Comparison of ENCODE assay signal across 9 cellular contexts in the genomic region with DNA sequence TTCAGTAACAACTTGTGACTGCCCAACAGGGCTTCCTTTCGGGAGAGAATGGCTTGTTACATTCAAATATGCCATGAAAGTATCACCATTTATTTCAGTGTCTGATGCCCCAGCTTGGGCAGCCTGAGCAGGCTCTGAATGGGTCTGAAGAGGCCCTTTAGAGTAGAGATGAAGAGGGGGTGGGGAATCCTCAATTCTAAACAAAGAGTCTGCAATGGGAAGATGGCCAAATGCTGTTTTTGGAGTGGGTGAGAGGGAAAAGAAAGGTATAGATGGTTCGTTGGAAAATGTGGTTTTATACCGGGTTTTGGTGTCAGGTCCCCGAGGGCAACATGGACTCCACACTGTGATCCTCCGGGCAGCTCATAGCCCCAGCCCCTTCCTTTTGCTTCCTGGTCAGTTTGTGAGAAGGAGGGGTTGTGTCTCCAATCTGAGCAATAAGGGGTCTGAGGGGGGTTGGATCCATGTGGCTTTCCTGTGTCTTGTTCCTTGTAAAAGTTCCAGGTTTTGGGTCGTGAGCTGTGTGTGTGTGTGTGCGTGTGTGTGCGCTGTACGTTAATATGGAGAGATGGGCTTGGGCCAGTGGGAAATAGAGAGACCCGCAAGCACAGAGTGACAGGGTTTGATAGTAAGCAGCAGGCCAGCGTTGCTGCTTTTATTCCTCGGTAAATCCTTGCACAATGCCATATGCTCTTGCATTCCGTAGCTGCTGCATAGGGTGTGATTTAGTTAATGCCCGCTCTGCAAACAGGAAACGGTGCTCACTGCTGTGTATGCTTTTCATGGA.
DNase-seq lines count a peak whose midpoint lies in the region; ATAC-seq and TF ChIP-seq lines count a peak whose summit lies in the region.
"Had no signal": no experiment of that assay in that cellular context is flagged by ENCODE, and none has a peak within 500 bp of the region (broad histone marks: within the 10 kb centered on the region; RNA-seq: fewer than 3 reads in every experiment).

No MANE protein-coding gene starts in this region.

- no peaks in the 10 kb centered on the region for H3K27me3 ChIP-seq in thoracic aorta (replicated peaks; ENCODE audit: insufficient read depth)
- H3K27me3 ChIP-seq in CD8-positive, alpha-beta memory T cell (ENCODE audit: insufficient read depth, low read length, poor library complexity, severe bottlenecking): no peaks in the 10 kb centered on the region

- H3K9me3 Mint-ChIP-seq in CD8-positive, alpha-beta memory T cell: no peaks in the 10 kb centered on the region

- no peaks in the 10 kb centered on the region for H3K36me3 Mint-ChIP-seq in CD8-positive, alpha-beta memory T cell

- H3K4me1 ChIP-seq in thoracic aorta (ENCODE audit: control insufficient read depth in 1 of 2, low read depth in 2 of 2): peaks cover 26 to 95% of the 10 kb centered on the region in 2 donors
- peaks cover 12% of the 10 kb centered on the region for H3K4me1 ChIP-seq in CD8-positive, alpha-beta memory T cell (ENCODE audit: insufficient read depth, low read length)

- H3K4me1 Mint-ChIP-seq in CD8-positive, alpha-beta memory T cell: peaks cover 0 to 2% (median 0%) of the 10 kb centered on the region in 3 donors

- DNase-seq in NCI-H1092 (lab: John Stamatoyannopoulos, UW) (peak; percentile 53), amniotic epithelial cell (ENCODE audit: low read depth) (peak; percentile 92), inferior parietal cortex (ENCODE audit: extremely low spot score) (peak; percentile 39), thoracic aorta (ENCODE audit: low spot score) (no peak)
- no peak for DNase-seq in activated T-cell treated with anti-CD3 and anti-CD28 coated beads, Interleukin-2, amount 50 U/mL, for 1 hour
- DNase-seq in CD8-positive, alpha-beta memory T cell: no peak
- DNase-seq: erythroblast had no signal

- H3K36me3 ChIP-seq in thoracic aorta: no peaks in the 10 kb centered on the region
- no peaks in the 10 kb centered on the region for H3K36me3 ChIP-seq in CD8-positive, alpha-beta memory T cell (ENCODE audit: insufficient read depth, low read length)

- H3K27ac Mint-ChIP-seq in CD8-positive, alpha-beta memory T cell: no peak overlapping the region

- CTCF ChIA-PET in CD8-positive, alpha-beta memory T cell (lab: Charles Lee): no interaction called here

- H3K27ac ChIP-seq in thoracic aorta: peak overlapping the region; percentile 90 to 91
- H3K27ac ChIP-seq in CD8-positive, alpha-beta memory T cell (ENCODE audit: low read depth, low read length): no peak overlapping the region

- H3K9me3 ChIP-seq in thoracic aorta: no peaks in the 10 kb centered on the region
- no peaks in the 10 kb centered on the region for H3K9me3 ChIP-seq in CD8-positive, alpha-beta memory T cell (ENCODE audit: low read length)

- no peak for ATAC-seq in thoracic aorta (ENCODE audit: insufficient number of reproducible peaks, low FRiP score, low read depth)
- ATAC-seq in HG03565 (IDR thresholded peaks at IDR 0.05; ENCODE audit: unreplicated experiment): no peak
- no peak for ATAC-seq in GM21367 (IDR thresholded peaks at IDR 0.05; ENCODE audit: unreplicated experiment)

- peaks cover 2 to 3% of the 10 kb centered on the region in 2 donors for H3K27me3 Mint-ChIP-seq in CD8-positive, alpha-beta memory T cell

- no peak for TF ChIP-seq CTCF in thoracic aorta (IDR thresholded peaks at IDR 0.05)

- no peak overlapping the region for H3K4me3 Mint-ChIP-seq in CD8-positive, alpha-beta memory T cell

- POLR2A ChIA-PET in CD8-positive, alpha-beta memory T cell (lab: Charles Lee): no interaction called here

- H3K4me3 ChIP-seq in thoracic aorta: peak overlapping the region; percentile 50
- no peak overlapping the region for H3K4me3 ChIP-seq in CD8-positive, alpha-beta memory T cell (ENCODE audit: low read length)

Comparison
In these comparisons a context has a peak if more than half of its experiments do, and no peak if none do; other contexts are left out.
1. DNase-seq: peak in NCI-H1092 (single experiment), amniotic epithelial cell (single experiment) and inferior parietal cortex (single experiment); none in thoracic aorta (single experiment), activated T-cell treated with anti-CD3 and anti-CD28 coated beads, Interleukin-2, amount 50 U/mL, for 1 hour (single experiment) and CD8-positive, alpha-beta memory T cell (0 of 5).